28 cellular contexts compared by ENCODE assay signal in the genomic region with DNA sequence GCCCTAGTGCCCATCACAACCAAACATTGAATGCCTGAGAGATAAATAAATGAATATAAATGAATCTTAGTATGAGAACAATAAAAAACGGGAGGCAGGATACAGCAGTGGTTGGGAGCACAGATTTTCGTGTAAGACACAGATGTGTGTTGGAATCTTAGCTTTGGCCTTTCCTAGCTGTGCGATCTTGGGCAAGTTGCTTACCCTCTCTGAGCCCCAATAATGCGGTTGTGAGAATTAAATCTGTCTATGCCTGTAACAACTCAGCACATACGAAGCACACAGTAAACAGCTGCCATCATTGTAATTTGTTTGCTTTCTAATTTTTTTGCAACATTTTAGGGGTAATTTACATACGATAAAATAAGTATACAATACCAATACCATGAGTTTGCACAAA.
"Had no signal": no experiment of that assay in that cellular context is flagged by ENCODE, and none has a peak within 500 bp of the region (broad histone marks: within the 10 kb centered on the region; RNA-seq: fewer than 3 reads in every experiment).

No MANE protein-coding gene starts in this region.

- H3K4me3 Mint-ChIP-seq: natural killer cell treated with Interleukin-12 subunit alpha and Interleukin-12 subunit beta and Interleukin-15 and Interleukin-18, amount 100 ng/mL, for 72 hours; nephron progenitor cell; neural progenitor cell; stimulated activated effector memory CD8-positive, alpha-beta T cell treated with anti-CD3 and anti-CD28 coated beads, Interleukin-12 subunit alpha, Interleukin-12 subunit beta, amount 100 ng/mL, for 72 hours; stimulated activated naive B cell treated with anti-CD40 and anti-IgM and Interleukin-4, amounts not matched to agents 10 μg/mL and 1 μg/mL and 100 μg/mL, for 72 hours; stimulated activated naive CD8-positive, alpha-beta T cell treated with anti-CD3 and anti-CD28 coated beads, Interleukin-15, Interleukin-2, amounts not matched to agents 100 ng/mL and 50 ng/mL, for 24 hours had no signal

- FAIRE-seq: small intestine, urothelium cell line had no signal

- H3K9me3 ChIP-seq: ovary, psoas muscle, right lobe of liver, sigmoid colon, stomach, thoracic aorta, thyroid gland, tibial nerve, upper lobe of left lung, vagina had no signal

- H3K4me2 ChIP-seq: neural progenitor cell had no signal

- H3K4me3 ChIP-seq: neural progenitor cell, ovary, psoas muscle, right lobe of liver, sigmoid colon, stomach, thoracic aorta, thyroid gland, tibial nerve, upper lobe of left lung, vagina had no signal

- H3K9ac ChIP-seq: neural progenitor cell, parathyroid adenoma had no signal

- H3K79me2 ChIP-seq: parathyroid adenoma had no signal

- H3K4me1 ChIP-seq: parathyroid adenoma, psoas muscle, right lobe of liver, sigmoid colon, thyroid gland, tibial nerve, upper lobe of left lung, vagina had no signal

- H3K9me3 Mint-ChIP-seq: nephron progenitor cell; neural progenitor cell; stimulated activated naive B cell treated with anti-CD40 and anti-IgM and Interleukin-4, amounts not matched to agents 10 μg/mL and 1 μg/mL and 100 μg/mL, for 72 hours; stimulated activated naive CD8-positive, alpha-beta T cell treated with anti-CD3 and anti-CD28 coated beads, Interleukin-15, Interleukin-2, amounts not matched to agents 100 ng/mL and 50 ng/mL, for 24 hours had no signal

- H2AFZ ChIP-seq: neural progenitor cell, parathyroid adenoma had no signal

- DNase-seq: nephron progenitor cell; occipital lobe; ovary; posterior cingulate gyrus; psoas muscle; right lobe of liver; sigmoid colon; small intestine; stimulated activated CD4-positive, alpha-beta T cell treated with anti-CD3 and anti-CD28 coated beads, Interleukin-15, amount 100 ng/mL, for 24 hours; stimulated activated CD4-positive, alpha-beta T cell treated with anti-CD3 and anti-CD28 coated beads, Interleukin-2, amount 100 ng/mL, for 24 hours; stimulated activated CD4-positive, alpha-beta T cell treated with anti-CD3 and anti-CD28 coated beads, Interleukin-2, amount 100 ng/mL, for 48 hours; stimulated activated CD4-positive, alpha-beta T cell treated with anti-CD3 and anti-CD28 coated beads, Interleukin-4, amount 100 ng/mL, for 24 hours; stimulated activated naive B cell treated with anti-CD40 and anti-IgM and Interleukin-4, amounts not matched to agents 10 μg/mL and 1 μg/mL and 100 μg/mL, for 72 hours; stimulated activated naive CD4-positive, alpha-beta T cell treated with Interleukin-2 at 50 U/mL for 16 hours; stomach; thyroid gland; trophoblast cell; upper lobe of left lung had no signal

- H3K27ac Mint-ChIP-seq: natural killer cell treated with Interleukin-12 subunit alpha and Interleukin-12 subunit beta and Interleukin-15 and Interleukin-18, amount 100 ng/mL, for 72 hours; nephron progenitor cell; neural progenitor cell; progenitor cell of endocrine pancreas; stimulated activated effector memory CD8-positive, alpha-beta T cell treated with anti-CD3 and anti-CD28 coated beads, Interleukin-12 subunit alpha, Interleukin-12 subunit beta, amount 100 ng/mL, for 72 hours; stimulated activated naive B cell treated with anti-CD40 and anti-IgM and Interleukin-4, amounts not matched to agents 10 μg/mL and 1 μg/mL and 100 μg/mL, for 72 hours; stimulated activated naive CD8-positive, alpha-beta T cell treated with anti-CD3 and anti-CD28 coated beads, Interleukin-15, Interleukin-2, amounts not matched to agents 100 ng/mL and 50 ng/mL, for 24 hours had no signal

- ATAC-seq: natural killer cell treated with Interleukin-12 subunit alpha and Interleukin-12 subunit beta and Interleukin-15 and Interleukin-18, amount 100 ng/mL, for 72 hours; psoas muscle; right lobe of liver; stimulated activated effector memory CD8-positive, alpha-beta T cell treated with anti-CD3 and anti-CD28 coated beads, Interleukin-12 subunit alpha, Interleukin-12 subunit beta, amount 100 ng/mL, for 72 hours; stimulated activated naive B cell treated with anti-CD40 and anti-IgM and Interleukin-4, amounts not matched to agents 10 μg/mL and 1 μg/mL and 100 μg/mL, for 72 hours had no signal

- H3K36me3 Mint-ChIP-seq: natural killer cell treated with Interleukin-12 subunit alpha and Interleukin-12 subunit beta and Interleukin-15 and Interleukin-18, amount 100 ng/mL, for 72 hours; neural progenitor cell; stimulated activated effector memory CD8-positive, alpha-beta T cell treated with anti-CD3 and anti-CD28 coated beads, Interleukin-12 subunit alpha, Interleukin-12 subunit beta, amount 100 ng/mL, for 72 hours; stimulated activated naive B cell treated with anti-CD40 and anti-IgM and Interleukin-4, amounts not matched to agents 10 μg/mL and 1 μg/mL and 100 μg/mL, for 72 hours had no signal

- H3K27me3 ChIP-seq: neural progenitor cell, ovary, right lobe of liver, thyroid gland, tibial nerve, upper lobe of left lung, vagina had no signal

- H3K27ac ChIP-seq: neural progenitor cell, ovary, parathyroid adenoma, psoas muscle, right lobe of liver, sigmoid colon, stomach, thoracic aorta, thyroid gland, tibial nerve, upper lobe of left lung, vagina had no signal

- H3K36me3 ChIP-seq: neural progenitor cell, ovary, right lobe of liver, sigmoid colon, stomach, thoracic aorta, thyroid gland, tibial nerve, upper lobe of left lung, vagina had no signal

- H3K4me1 Mint-ChIP-seq: nephron progenitor cell; stimulated activated effector memory CD8-positive, alpha-beta T cell treated with anti-CD3 and anti-CD28 coated beads, Interleukin-12 subunit alpha, Interleukin-12 subunit beta, amount 100 ng/mL, for 72 hours; stimulated activated naive B cell treated with anti-CD40 and anti-IgM and Interleukin-4, amounts not matched to agents 10 μg/mL and 1 μg/mL and 100 μg/mL, for 72 hours had no signal
